Comparison of ENCODE assay signal across 1 cellular context in genomic region chr3:105885261-105885660, GRCh38.
TF ChIP-seq lines count a peak whose summit lies in the region.

No MANE protein-coding gene starts in this region.

TF ChIP-seq in endothelial cell of umbilical vein, 7 proteins besides CTCF, POLR2A, EP300 and RAD21 (continued from another document):
- no peak for TF ChIP-seq GATA2 (IDR thresholded peaks at IDR 0.05; ENCODE audit: insufficient read depth, insufficient read length, low read depth, low read length)
- TF ChIP-seq EZH2 (IDR thresholded peaks at IDR 0.05; ENCODE audit: borderline replicate concordance, low read depth, low read length, severe bottlenecking): no peak
TF ChIP-seq in endothelial cell of umbilical vein: peak in this region for 0.
